In genomic region chr2:49003206-49003605, GRCh38 we compare ENCODE assay signal across 17 cellular contexts.
"Had no signal": no experiment of that assay in that cellular context is flagged by ENCODE, and none has a peak within 500 bp of the region (broad histone marks: within the 10 kb centered on the region; RNA-seq: fewer than 3 reads in every experiment).

No MANE protein-coding gene starts in this region.

- ATAC-seq: activated CD4-positive, alpha-beta T cell treated with anti-CD3 and anti-CD28 coated beads for 36 hours; activated CD8-positive, alpha-beta memory T cell treated with anti-CD3 and anti-CD28 coated beads, Interleukin-2, amount 10 ng/mL, durations not matched to agents 7 days and 5 days; activated T-helper 17 cell treated with anti-CD3 and anti-CD28 coated beads, Interleukin-2, amount 50 U/mL, for 72 hours; foreskin keratinocyte; stimulated activated naive CD8-positive, alpha-beta T cell treated with anti-CD3 and anti-CD28 coated beads, Interleukin-15, amount 100 ng/mL, for 72 hours; WTC11 had no signal

- H3K9me3 ChIP-seq: left lung, testis had no signal

- DNase-seq: activated CD4-positive, alpha-beta memory T cell treated with anti-CD3 and anti-CD28 coated beads, Interleukin-2, amount 10 ng/mL, durations not matched to agents 7 days and 5 days; activated CD4-positive, alpha-beta T cell treated with anti-CD3 and anti-CD28 coated beads for 36 hours; activated CD8-positive, alpha-beta memory T cell treated with anti-CD3 and anti-CD28 coated beads, Interleukin-2, amount 10 ng/mL, durations not matched to agents 7 days and 5 days; activated naive CD4-positive, alpha-beta T cell; activated naive CD8-positive, alpha-beta T cell treated with anti-CD3 and anti-CD28 coated beads for 36 hours; foreskin keratinocyte; kidney; midbrain; stimulated activated CD4-positive, alpha-beta T cell treated with anti-CD3 and anti-CD28 coated beads, Interleukin-15, amount 100 ng/mL, for 24 hours; stimulated activated CD4-positive, alpha-beta T cell treated with anti-CD3 and anti-CD28 coated beads, Interleukin-4, amount 100 ng/mL, for 1 hour; stimulated activated naive CD8-positive, alpha-beta T cell treated with anti-CD3 and anti-CD28 coated beads, Interleukin-15, amount 100 ng/mL, for 72 hours; testis had no signal

- H3K4me3 ChIP-seq: left lung, skin epidermis, testis had no signal

- H3K27me3 ChIP-seq: foreskin keratinocyte, left lung, testis had no signal

- H3K36me3 ChIP-seq: left lung had no signal

- H3K4me1 ChIP-seq: foreskin keratinocyte, testis had no signal

- H3K27ac ChIP-seq: epithelial cell of prostate, foreskin keratinocyte, testis had no signal
